Comparison of ENCODE assay signal across 22 cellular contexts in the genomic region with DNA sequence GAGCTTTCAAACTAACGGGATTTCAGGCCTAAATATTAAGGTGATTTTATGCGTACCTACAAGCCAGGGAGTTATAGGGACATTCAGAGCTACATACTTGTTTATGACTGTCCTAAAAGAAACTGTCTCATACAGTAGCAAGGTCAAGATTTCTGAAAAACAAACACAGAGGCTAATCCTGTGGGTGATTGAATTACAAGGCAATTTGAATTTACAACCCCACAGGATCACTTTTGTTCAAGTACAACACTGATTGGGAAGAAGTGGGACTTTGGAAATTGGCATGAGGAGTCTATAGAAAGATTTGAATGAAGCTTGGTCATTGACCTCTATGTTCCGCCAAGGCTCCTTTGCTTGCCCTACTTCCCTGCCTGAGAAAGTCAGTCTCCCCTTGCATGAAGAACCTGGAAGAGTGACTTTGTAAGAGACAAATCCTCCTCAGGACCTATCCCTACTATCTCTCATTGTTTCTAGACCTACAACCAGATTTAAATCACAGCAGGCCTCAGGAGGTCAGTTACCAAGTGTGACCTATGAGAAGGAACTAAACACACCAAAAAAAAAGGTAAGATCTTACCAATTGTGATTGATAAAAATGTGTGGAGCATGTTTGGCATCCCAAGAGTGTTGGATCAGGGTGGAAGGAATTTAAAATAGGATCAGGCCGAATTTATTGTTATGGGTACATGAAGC. TPM values are rescaled to one million over a fixed set of nuclear protein-coding genes. Genes with fewer than 3 reads are reported as not detected.
DNase-seq lines count a peak whose midpoint lies in the region; ATAC-seq, FAIRE-seq and TF ChIP-seq lines count a peak whose summit lies in the region.
"Had no signal": no experiment of that assay in that cellular context is flagged by ENCODE, and none has a peak within 500 bp of the region (broad histone marks: within the 10 kb centered on the region; RNA-seq: fewer than 3 reads in every experiment).

No MANE protein-coding gene starts in this region.

- peak overlapping the region; percentile 60; the same call in 1 of the 2 replicates for H3K9ac ChIP-seq in GM12878 (ENCODE audit: control insufficient read depth, insufficient read depth, low read length)
- H3K9ac ChIP-seq: BLaER1, KMS-11 had no signal

- POLR2A ChIA-PET in GM12878 (lab: Charles Lee) = interaction anchor here (1.0 to 19.3 kb wide), 10 partner anchors 12 to 171 kb away, joined by 3 to 309 read pairs (median 6); partner anchors contain the start of gene CDC42SE2

- TF ChIP-seq CTCF in left ventricle myocardium inferior (IDR thresholded peaks at IDR 0.05; ENCODE audit: borderline replicate concordance) (no peak), GM12878 (IDR thresholded peaks at IDR 0.05 in 2 of 3, conservative IDR thresholded peaks at IDR 0.05 in 1 of 3; ENCODE audit: control insufficient read depth in 2 of 3, extremely low read depth in 1 of 3, insufficient read depth in 1 of 3, low read depth in 3 of 3, low read length in 3 of 3) (no peak), lower lobe of right lung (IDR thresholded peaks at IDR 0.05) (no peak)

- no peak for ATAC-seq in left ventricle myocardium superior
- peak; percentile 3 for ATAC-seq in GM12878
- no peak for ATAC-seq in lower lobe of right lung

- CTCF ChIA-PET in GM12878 (lab: Yijun Ruan, JAX) = interaction anchor here (0.9 to 8.7 kb wide), 11 partner anchors 11 to 181 kb away, joined by 3 to 65 read pairs (median 4); partner anchors contain the start of genes CDC42SE2 and HINT1

- no TSS peak for BruUV-seq in GM12878 (replicated peaks; lab: Mats Ljungman, UMichigan)

- DNase-seq in left ventricle myocardium inferior (no peak), left ventricle myocardium superior (no peak), GM12878 (ENCODE audit: low read depth, low spot score) (no peak), small intestine (peak; percentile 52), substantia nigra (lab: John Stamatoyannopoulos, UW) (no peak), 8988T (no peak), lower lobe of right lung (no peak)
- DNase-seq: ACHN; CD4-positive, CD25-positive, alpha-beta regulatory T cell; IMR-90; NCI-H1048; NCI-H1417; NCI-H1694; NCI-H2081; NCI-H2227 treated with DMSO at 0.1 percent for 48 hours; NCI-H526 treated with DMSO at 0.1 percent for 48 hours; SHP77 had no signal

- no peaks in the 10 kb centered on the region for H4K20me1 ChIP-seq in GM12878 (ENCODE audit: control insufficient read depth, insufficient read depth)
- H4K20me1 ChIP-seq: BLaER1 had no signal

- H3K4me1 ChIP-seq in left ventricle myocardium inferior (no peaks in the 10 kb centered on the region), GM12878 (ENCODE audit: control insufficient read depth, insufficient read depth, low read length) (peaks cover 36% of the 10 kb centered on the region), small intestine (ENCODE audit: control insufficient read depth in 2 of 2, insufficient read depth in 1 of 2, low read depth in 1 of 2, low read length in 1 of 2) (peaks cover 6 to 11% of the 10 kb centered on the region in 2 donors), lower lobe of right lung (no peaks in the 10 kb centered on the region)

- no peak for TF ChIP-seq RAD21 in GM12878 (IDR thresholded peaks at IDR 0.05; ENCODE audit: insufficient read depth, low read depth, low read length)

- RAD21 ChIA-PET in GM12878 (lab: Charles Lee; ENCODE audit: unreplicated experiment) = interaction anchor here (0.6 to 10.4 kb wide), 15 partner anchors 12 to 264 kb away, joined by 3 to 161 read pairs (median 8); partner anchors contain the start of gene CDC42SE2

- in situ Hi-C loops in GM12878 (cut with MboI) = no loop called here

- H3K9me3 ChIP-seq in left ventricle myocardium inferior (replicated peaks) (no peaks in the 10 kb centered on the region), GM12878 (replicated peaks; ENCODE audit: control insufficient read depth, insufficient read depth, low read length) (no peaks in the 10 kb centered on the region), small intestine (ENCODE audit: control insufficient read depth, low read depth) (no peaks in the 10 kb centered on the region), lower lobe of right lung (no peaks in the 10 kb centered on the region)
- H3K9me3 ChIP-seq: BLaER1 had no signal

- peaks cover 67% of the 10 kb centered on the region for H3K79me2 ChIP-seq in GM12878 (ENCODE audit: control insufficient read depth, insufficient read depth, low read length)

- H3K36me3 ChIP-seq in left ventricle myocardium inferior (no peaks in the 10 kb centered on the region), GM12878 (ENCODE audit: control insufficient read depth in 2 of 2, insufficient read depth in 2 of 2, low read length in 1 of 2) (no peaks in the 10 kb centered on the region; a peak in 1 of 4 replicates), small intestine (ENCODE audit: control insufficient read depth in 2 of 2, insufficient read depth in 2 of 2, low read length in 2 of 2) (no peaks in the 10 kb centered on the region), lower lobe of right lung (no peaks in the 10 kb centered on the region)
- H3K36me3 ChIP-seq: BLaER1 had no signal

- no peak overlapping the region for H3K4me3 ChIP-seq in left ventricle myocardium inferior
- H3K4me3 ChIP-seq in GM12878 = peak overlapping the region; percentile 24; the same call in 1 of the 2 replicates
- H3K4me3 ChIP-seq in small intestine (ENCODE audit: low read depth in 1 of 2, low read length in 2 of 2) = no peak overlapping the region
- no peak overlapping the region for H3K4me3 ChIP-seq in lower lobe of right lung
- H3K4me3 ChIP-seq: BLaER1 had no signal

- peak overlapping the region; percentile 92 for H3K4me2 ChIP-seq in GM12878 (ENCODE audit: control insufficient read depth, insufficient read depth)
- H3K4me2 ChIP-seq: BLaER1, KMS-11 had no signal

- FAIRE-seq in GM12878 (lab: Jason Lieb, UNC) (no peak), small intestine (lab: Jason Lieb, UNC) (no peak)
- FAIRE-seq: H54 had no signal

- no peaks in the 10 kb centered on the region for H3K27me3 ChIP-seq in left ventricle myocardium inferior (ENCODE audit: low read depth)
- H3K27me3 ChIP-seq in GM12878 (replicated peaks in 1 of 2; ENCODE audit: control insufficient read depth in 2 of 2, insufficient read depth in 2 of 2, low read length in 1 of 2) = no peaks in the 10 kb centered on the region
- no peaks in the 10 kb centered on the region for H3K27me3 ChIP-seq in small intestine (ENCODE audit: control insufficient read depth in 2 of 2, insufficient read depth in 2 of 2, low read length in 2 of 2)
- H3K27me3 ChIP-seq in lower lobe of right lung (ENCODE audit: low read depth) = no peaks in the 10 kb centered on the region
- H3K27me3 ChIP-seq: BLaER1 had no signal

- intact Hi-C loops in left ventricle myocardium inferior (cut with micrococcal nuclease) = no loop called here
- intact Hi-C loops in left ventricle myocardium superior (cut with micrococcal nuclease) = no loop called here
- intact Hi-C loops in GM12878 (cut with micrococcal nuclease; ENCODE audit: unreplicated experiment) = loop anchor here (2.0 kb wide), 3 partner anchors 25 to 191 kb away; no protein-coding TSS in a partner anchor
- intact Hi-C loops in lower lobe of right lung (cut with DNase I) = no loop called here

- TF ChIP-seq POLR2A in GM12878 (IDR thresholded peaks at IDR 0.05; ENCODE audit: low read depth, low read length) = no peak

- SMC1A ChIA-PET in GM12878 (lab: Charles Lee; ENCODE audit: uncharacterized antibody, unreplicated experiment) = interaction anchor here (0.5 to 26.7 kb wide), 15 partner anchors 13 to 189 kb away, joined by 3 to 1218 read pairs (median 4); partner anchors contain the start of gene CDC42SE2

- no peak for TF ChIP-seq EP300 in GM12878 (IDR thresholded peaks at IDR 0.05; ENCODE audit: borderline replicate concordance in 1 of 2, control insufficient read depth in 1 of 2, low read depth in 2 of 2, low read length in 2 of 2)

- 72% methylated on average over 4 of the region's 4 CpGs for WGBS in GM12878 (ENCODE audit: insufficient coverage, insufficient replicate concordance, low lambda C conversion rate, missing lambda C conversion rate)
- WGBS in small intestine, 3 donors = 39 to 61% (median 55%) methylated on average over 4 of the region's 4 CpGs

- H3K27ac ChIP-seq in left ventricle myocardium inferior (replicated peaks) = peak overlapping the region; percentile 14
- peak overlapping the region; percentile 78 for H3K27ac ChIP-seq in GM12878 (ENCODE audit: control insufficient read depth, insufficient read depth)
- H3K27ac ChIP-seq in small intestine (ENCODE audit: low read depth in 1 of 2, low read length in 1 of 2) = peak overlapping the region; percentile 50 to 63
- no peak overlapping the region for H3K27ac ChIP-seq in substantia nigra (ENCODE audit: low read depth, low read length, poor library complexity, severe bottlenecking)
- H3K27ac ChIP-seq in lower lobe of right lung = no peak overlapping the region
- H3K27ac ChIP-seq: 22Rv1, BLaER1, RWPE1 had no signal

- no peak overlapping the region for H2AFZ ChIP-seq in GM12878 (ENCODE audit: control insufficient read depth, low read depth, low read length)

RNA-seq across cellular contexts. Expression of gene CDC42SE2, which starts 38.4 kb away (rescaled TPM):
- 10.3 TPM for total RNA-seq in left ventricle myocardium inferior
- total RNA-seq in left ventricle myocardium superior = 11.6 TPM
- 137 and 144 TPM in 2 replicates for total RNA-seq in GM12878 (2013; cell fraction: nucleolus; rRNA removed)
- 81.7 and 101 TPM in 2 replicates for total RNA-seq in GM12878 (2014; rRNA removed)
- total RNA-seq in GM12878 (2014; rRNA removed; fragmentation: Illumina TruSeq; extraction: Trizol) = 90.7 and 91.1 TPM in 2 replicates
- 75.6 and 76.0 TPM in 2 replicates for total RNA-seq in GM12878 (2021)
- 54.3 TPM for polyA plus RNA-seq in GM12878 (2011; ENCODE audit: low read depth)
- 148 and 215 TPM in 2 replicates for polyA plus RNA-seq in GM12878 (2011; rRNA removed)
- polyA plus RNA-seq in GM12878 (2011; cell fraction: cytosol; rRNA removed) = 43.4 and 63.0 TPM in 2 replicates
- polyA plus RNA-seq in GM12878 (2011; cell fraction: nucleus; rRNA removed) = 39.5 and 43.8 TPM in 2 replicates
- polyA plus RNA-seq in GM12878 (2012) = 80.9 and 89.2 TPM in 2 replicates
- polyA plus RNA-seq in GM12878 (2014; fragmentation: Illumina TruSeq; extraction: Trizol) = 75.2 and 106 TPM in 2 replicates
- polyA plus RNA-seq in GM12878 (2014; fragmentation: Nextera tagmentation; extraction: Ambion mirVana) = 10 to 100 TPM; 57.0 to 78.8 TPM
- 57.2 and 62.0 TPM in 2 replicates for polyA plus RNA-seq in GM12878 (2014; rRNA removed)
- 100 to 1,000 TPM; 113 to 116 TPM for polyA plus RNA-seq in GM12878 (2016; fragmentation: Nextera tagmentation; extraction: Ambion mirVana)
- 107 and 140 TPM in 2 replicates for polyA minus RNA-seq in GM12878 (2011; rRNA and poly(A)+ RNA removed)
- 46.4 and 47.3 TPM in 2 replicates for polyA minus RNA-seq in GM12878 (2011; cell fraction: cytosol; rRNA and poly(A)+ RNA removed)
- 30.0 and 58.6 TPM in 2 replicates for polyA minus RNA-seq in GM12878 (2011; cell fraction: nucleus; rRNA and poly(A)+ RNA removed)
- 10 to 100 TPM; 36.0 to 60.3 (median 58.6) TPM for polyA plus RNA-seq in small intestine
- total RNA-seq in lower lobe of right lung = 38.7 TPM

RNA-seq across cellular contexts. Expression of gene LYRM7, which starts 54.7 kb away (rescaled TPM):
- total RNA-seq in left ventricle myocardium inferior (33.0 TPM), left ventricle myocardium superior (34.9 TPM), GM12878 (2014; rRNA removed) (15.1 and 19.6 TPM in 2 replicates), GM12878 (2014; rRNA removed; fragmentation: Illumina TruSeq; extraction: Trizol) (17.6 and 21.7 TPM in 2 replicates), GM12878 (2021) (13.7 and 13.9 TPM in 2 replicates), lower lobe of right lung (5.5 TPM)
- total RNA-seq in GM12878 (2013; cell fraction: nucleolus; rRNA removed) = 15.3 and 23.4 TPM in 2 replicates
- polyA plus RNA-seq in GM12878 (2011; ENCODE audit: low read depth) = 2.7 TPM
- polyA plus RNA-seq in GM12878 (2011; rRNA removed) (9.2 and 21.4 TPM in 2 replicates), GM12878 (2014; fragmentation: Illumina TruSeq; extraction: Trizol) (17.9 and 21.8 TPM in 2 replicates), GM12878 (2014; fragmentation: Nextera tagmentation; extraction: Ambion mirVana) (10 to 100 TPM; 25.8 to 45.7 TPM), GM12878 (2014; rRNA removed) (8.6 and 18.7 TPM in 2 replicates), GM12878 (2016; fragmentation: Nextera tagmentation; extraction: Ambion mirVana) (10 to 100 TPM; 61.0 to 68.8 TPM), small intestine (1 to 10 TPM; 5.1 to 7.4 (median 7.0) TPM)
- polyA plus RNA-seq in GM12878 (2011; cell fraction: cytosol; rRNA removed) = 3.6 and 3.7 TPM in 2 replicates
- 1.4 and 1.5 TPM in 2 replicates for polyA plus RNA-seq in GM12878 (2011; cell fraction: nucleus; rRNA removed)
- polyA plus RNA-seq in GM12878 (2012) = 7.1 and 8.1 TPM in 2 replicates
- polyA minus RNA-seq in GM12878 (2011; rRNA and poly(A)+ RNA removed) = 2.2 and 2.3 TPM in 2 replicates
- 1.7 and 2.4 TPM in 2 replicates for polyA minus RNA-seq in GM12878 (2011; cell fraction: cytosol; rRNA and poly(A)+ RNA removed)
- polyA minus RNA-seq in GM12878 (2011; cell fraction: nucleus; rRNA and poly(A)+ RNA removed) = 0.85 and 1.2 TPM in 2 replicates

Comparison
In these comparisons a context has a peak if more than half of its experiments do, and no peak if none do; other contexts are left out.
1. H3K27ac ChIP-seq: peak in left ventricle myocardium inferior (single experiment), GM12878 (single experiment) and small intestine (2 of 2); none in substantia nigra (single experiment) and lower lobe of right lung (single experiment).